16 cellular contexts compared by ENCODE assay signal in genomic region chr20:48155231-48155630, GRCh38.
DNase-seq lines count a peak whose midpoint lies in the region; ATAC-seq, FAIRE-seq and TF ChIP-seq lines count a peak whose summit lies in the region.
"Had no signal": no experiment of that assay in that cellular context is flagged by ENCODE, and none has a peak within 500 bp of the region (broad histone marks: within the 10 kb centered on the region; RNA-seq: fewer than 3 reads in every experiment).

No MANE protein-coding gene starts in this region.

- H2AK5ac ChIP-seq in neuronal stem cell (ENCODE audit: low read depth, low read length), result peak overlapping the region; percentile 57

- no peak overlapping the region for H3K4me2 ChIP-seq in neuronal stem cell (ENCODE audit: insufficient read depth, low read length, poor library complexity, severe bottlenecking)

- no peak for TF ChIP-seq CTCF in testis (IDR thresholded peaks at IDR 0.05)

- H3K4ac ChIP-seq in neuronal stem cell (ENCODE audit: low read length), result no peak overlapping the region

- H2BK5ac ChIP-seq in neuronal stem cell (ENCODE audit: low read length), result no peak overlapping the region

- H3K9me3 ChIP-seq in SJCRH30 (replicated peaks) (peaks cover 8% of the 10 kb centered on the region; the same call in 1 of the 2 replicates), neuronal stem cell (replicated peaks in 1 of 2; ENCODE audit: control insufficient read depth in 2 of 2, insufficient read depth in 1 of 2, low read depth in 1 of 2, low read length in 2 of 2) (peaks cover 5 to 12% of the 10 kb centered on the region in 2 donors), testis (no peaks in the 10 kb centered on the region)
- H3K9me3 ChIP-seq: prostate gland had no signal

- H3K18ac ChIP-seq in neuronal stem cell (ENCODE audit: low read length), result peak overlapping the region; percentile 34

- H3K14ac ChIP-seq in neuronal stem cell (ENCODE audit: low read length), result no peak overlapping the region

- intact Hi-C loops in testis (cut with DNase I; ENCODE audit: low total_unique reads), result no loop called here

- no peak overlapping the region for H3K9ac ChIP-seq in neuronal stem cell (ENCODE audit: low read depth, low read length, poor library complexity)

- H4K91ac ChIP-seq in neuronal stem cell (ENCODE audit: low read depth, low read length, poor library complexity), result no peak overlapping the region

- H2BK15ac ChIP-seq in neuronal stem cell (ENCODE audit: low read length), result no peak overlapping the region

- H2BK120ac ChIP-seq in neuronal stem cell (ENCODE audit: low read depth, low read length), result no peak overlapping the region

- 0 out of 2 replicates have a peak, but pooled peaks cover 8% of the 10 kb centered on the region for H3K27me3 ChIP-seq in SJCRH30
- H3K27me3 ChIP-seq in neuronal stem cell (ENCODE audit: control insufficient read depth in 3 of 3, insufficient read depth in 3 of 3, low read depth in 1 of 3, low read length in 3 of 3), result peaks cover 0 to 2% (median 0%) of the 10 kb centered on the region in 3 experiments
- no peaks in the 10 kb centered on the region for H3K27me3 ChIP-seq in testis

- no peak overlapping the region for H2AFZ ChIP-seq in neuronal stem cell (ENCODE audit: low read length)

- H3K4me1 ChIP-seq in SJCRH30, result peaks cover 36% of the 10 kb centered on the region
- peaks cover 16 to 18% of the 10 kb centered on the region in 2 donors for H3K4me1 ChIP-seq in neuronal stem cell (ENCODE audit: control insufficient read depth in 2 of 2, insufficient read depth in 1 of 2, low read depth in 1 of 2, low read length in 2 of 2)
- peaks cover 23% of the 10 kb centered on the region for H3K4me1 ChIP-seq in testis
- H3K4me1 ChIP-seq: prostate gland had no signal

- H3K36me3 ChIP-seq in SJCRH30 (no peaks in the 10 kb centered on the region), neuronal stem cell (replicated peaks in 1 of 2; ENCODE audit: control insufficient read depth in 2 of 2, insufficient read depth in 2 of 2, low read length in 2 of 2) (no peaks in the 10 kb centered on the region), testis (ENCODE audit: low read depth, missing control alignments) (no peaks in the 10 kb centered on the region)
- H3K36me3 ChIP-seq: prostate gland had no signal

- no peak overlapping the region for H3K4me3 ChIP-seq in SJCRH30
- no peak overlapping the region for H3K4me3 ChIP-seq in neuronal stem cell (ENCODE audit: low read length in 2 of 2)
- no peak overlapping the region for H3K4me3 ChIP-seq in testis
- H3K4me3 ChIP-seq: prostate gland had no signal

- peak; percentile 96 for DNase-seq in DMS 273 (lab: John Stamatoyannopoulos, UW; ENCODE audit: unreplicated experiment)
- peak; percentile 8 for DNase-seq in NCI-H1694 treated with DMSO at 0.1 percent for 48 hours (lab: John Stamatoyannopoulos, UW)
- DNase-seq in SJCRH30, result peak; percentile 47 to 66
- DNase-seq in neuronal stem cell (ENCODE audit: low spot score), result no peak
- no peak for DNase-seq in frontal cortex (ENCODE audit: low spot score in 2 of 2)
- no peak for DNase-seq in testis
- no peak for DNase-seq in activated T-cell treated with anti-CD3 and anti-CD28 coated beads for 4 hours
- DNase-seq: activated CD4-positive, alpha-beta T cell treated with anti-CD3 and anti-CD28 coated beads for 48 hours; foreskin melanocyte; KBM-7; mesenchymal stem cell; MV-4-11; SHP77; stimulated activated CD8-positive, alpha-beta memory T cell treated with anti-CD3 and anti-CD28 coated beads, Interleukin-4, amount 100 ng/mL, for 48 hours had no signal

- H2BK12ac ChIP-seq in neuronal stem cell (ENCODE audit: low read length), result no peak overlapping the region

- no peak for FAIRE-seq in frontal cortex (lab: Jason Lieb, UNC)

- TF ChIP-seq POLR2A in testis (IDR thresholded peaks at IDR 0.05), result no peak

- no CpG with 5 or more reads among the region's 8 CpGs for WGBS in neuronal stem cell (ENCODE audit: extremely low coverage in 2 of 2, insufficient read length in 2 of 2, insufficient replicate concordance in 1 of 2), 2 donors
- WGBS in testis, 2 donors, result 73 to 87% methylated on average over 3 to 8 of the region's 8 CpGs

- H3K27ac ChIP-seq in SJCRH30, result no peak overlapping the region
- H3K27ac ChIP-seq in neuronal stem cell (replicated peaks; ENCODE audit: low read length), result no peak overlapping the region
- no peak overlapping the region for H3K27ac ChIP-seq in testis
- H3K27ac ChIP-seq: prostate gland had no signal

- H3K79me1 ChIP-seq in neuronal stem cell (ENCODE audit: low read depth, low read length), result no peaks in the 10 kb centered on the region

- no peak for ATAC-seq in HG03469 (IDR thresholded peaks at IDR 0.05; ENCODE audit: unreplicated experiment)

- H4K8ac ChIP-seq in neuronal stem cell (ENCODE audit: low read depth, low read length), result no peak overlapping the region

- H3K23ac ChIP-seq in neuronal stem cell (ENCODE audit: low read depth, low read length, poor library complexity), result no peak overlapping the region

Comparison
In these comparisons a context has a peak if more than half of its experiments do, and no peak if none do; other contexts are left out.
1. DNase-seq: peak in DMS 273 (single experiment), NCI-H1694 treated with DMSO at 0.1 percent for 48 hours (single experiment) and SJCRH30 (2 of 2); none in neuronal stem cell (single experiment), frontal cortex (0 of 2), testis (single experiment) and activated T-cell treated with anti-CD3 and anti-CD28 coated beads for 4 hours (single experiment).